ENCODE assay signal across 8 cellular contexts in genomic region chr5:58886315-58887207, GRCh38.
DNase-seq lines count a peak whose midpoint lies in the region; ATAC-seq and TF ChIP-seq lines count a peak whose summit lies in the region.

No MANE protein-coding gene starts in this region.

- H3K9me3 ChIP-seq in mammary epithelial cell (replicated peaks; ENCODE audit: insufficient read depth, low read length), result no peaks in the 10 kb centered on the region

- CTCF ChIA-PET in mammary epithelial cell (lab: Charles Lee; ENCODE audit: low non-redundant PET), result interaction anchor here (0.6 to 1.2 kb wide), 2 partner anchors 98 to 149 kb away, joined by 3 read pairs; no protein-coding TSS in a partner anchor

- intact Hi-C loops in mammary epithelial cell (cut with micrococcal nuclease), result loop anchor here (1.0 to 10.0 kb wide), 4 partner anchors 121 to 478 kb away; no protein-coding TSS in a partner anchor

- peaks cover 5% of the 10 kb centered on the region for H3K4me1 ChIP-seq in mammary epithelial cell (ENCODE audit: insufficient read depth, low read length)

- H3K27me3 ChIP-seq in mammary epithelial cell (ENCODE audit: insufficient read depth, low read length), result peaks cover 2% of the 10 kb centered on the region
- H3K27me3 ChIP-seq in kidney epithelial cell (ENCODE audit: control insufficient read depth, insufficient read depth, low read length), result no peaks in the 10 kb centered on the region

- no TSS peak for BruUV-seq in mammary epithelial cell (replicated peaks; lab: Mats Ljungman, UMichigan)

- DNase-seq in A172 (ENCODE audit: low spot score), result peak; percentile 59
- DNase-seq in NCI-H2029 treated with DMSO at 0.1 percent for 48 hours (lab: John Stamatoyannopoulos, UW), result peak; percentile 66
- peak; percentile 62 for DNase-seq in mammary epithelial cell
- DNase-seq in kidney epithelial cell (ENCODE audit: low read depth), result peak; percentile 72
- DNase-seq in stimulated activated CD4-positive, alpha-beta T cell treated with anti-CD3 and anti-CD28 coated beads, Interleukin-2, amount 100 ng/mL, for 24 hours, result peak; percentile 66 to 67

- WGBS in mammary epithelial cell (ENCODE audit: low coverage, missing lambda C conversion rate), result 36% methylated on average over 14 of the region's 14 CpGs

- no peak overlapping the region for H3K9ac ChIP-seq in mammary epithelial cell (ENCODE audit: insufficient read depth, low read length)

- H3K27ac ChIP-seq in mammary epithelial cell (ENCODE audit: insufficient read depth, low read depth, low read length), result no peak overlapping the region

- H4K20me1 ChIP-seq in mammary epithelial cell (ENCODE audit: insufficient read depth, low read length), result no peaks in the 10 kb centered on the region

- TF ChIP-seq CTCF in WI38 (IDR thresholded peaks at IDR 0.05; ENCODE audit: low read depth, low read length) (peak; percentile 85), mammary epithelial cell (conservative IDR thresholded peaks at IDR 0.05 in 1 of 2, IDR thresholded peaks at IDR 0.05 in 1 of 2; ENCODE audit: extremely low read depth in 1 of 2, insufficient read depth in 1 of 2, low read depth in 1 of 2, low read length in 2 of 2) (peak; percentile 85 to 97), kidney epithelial cell (IDR thresholded peaks at IDR 0.05; ENCODE audit: insufficient read depth, low read length, poor library complexity, severe bottlenecking) (peak; percentile 92)

- peak; percentile 86 for ATAC-seq in GM18502 (IDR thresholded peaks at IDR 0.05; ENCODE audit: poor library complexity, unreplicated experiment)
- ATAC-seq in HG02884 (IDR thresholded peaks at IDR 0.05; ENCODE audit: unreplicated experiment), result peak; percentile 69

- H3K4me3 ChIP-seq in WI38 (ENCODE audit: low read depth, low read length), result no peak overlapping the region
- H3K4me3 ChIP-seq in mammary epithelial cell (replicated peaks in 1 of 3; ENCODE audit: insufficient read depth in 1 of 3, low read depth in 2 of 3, low read length in 3 of 3), result no peak overlapping the region
- no peak overlapping the region for H3K4me3 ChIP-seq in kidney epithelial cell (ENCODE audit: low read depth, low read length)

- no peak overlapping the region for H3K4me2 ChIP-seq in mammary epithelial cell (ENCODE audit: insufficient read depth, low read depth, low read length)

- peak overlapping the region; percentile 88 for H2AFZ ChIP-seq in mammary epithelial cell (ENCODE audit: low read depth, low read length)

- H3K79me2 ChIP-seq in mammary epithelial cell (ENCODE audit: insufficient read depth, low read length), result no peaks in the 10 kb centered on the region

- in situ Hi-C loops in mammary epithelial cell (cut with MboI; ENCODE audit: low sequenced_read_pairs in 2 of 2), result loop anchor here (25.0 kb wide), 3 partner anchors 276 to 501 kb away; no protein-coding TSS in a partner anchor

- dilution Hi-C loops in mammary epithelial cell (cut with HindIII; ENCODE audit: low sequenced_read_pairs), result no loop called here

- H3K36me3 ChIP-seq in mammary epithelial cell (ENCODE audit: insufficient read depth, low read length) (no peaks in the 10 kb centered on the region), kidney epithelial cell (ENCODE audit: control insufficient read depth, insufficient read depth, low read length) (no peaks in the 10 kb centered on the region)
